32 cellular contexts compared by ENCODE assay signal in the genomic region with DNA sequence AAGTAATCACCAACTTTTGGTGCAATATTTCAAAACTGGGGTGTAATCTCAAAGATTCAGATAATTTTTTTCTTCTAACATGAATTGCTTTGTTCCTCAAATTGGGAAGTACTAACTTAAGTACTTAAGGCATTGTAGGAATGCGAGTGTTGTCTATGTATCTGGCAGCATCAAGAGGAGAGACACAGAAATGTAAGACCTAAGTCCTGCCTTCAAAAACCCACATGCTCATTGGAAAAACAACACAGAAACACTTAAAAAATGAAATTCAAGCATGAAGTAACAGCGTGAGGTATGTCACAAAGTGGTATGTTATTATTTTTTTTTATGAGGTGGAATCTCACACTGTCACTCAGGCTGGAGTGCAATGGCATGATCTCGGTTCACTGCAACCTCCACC.
"Had no signal": no experiment of that assay in that cellular context is flagged by ENCODE, and none has a peak within 500 bp of the region (broad histone marks: within the 10 kb centered on the region; RNA-seq: fewer than 3 reads in every experiment).

No MANE protein-coding gene starts in this region.

- ATAC-seq: activated CD8-positive, alpha-beta T cell treated with anti-CD3 and anti-CD28 coated beads for 36 hours; activated naive CD4-positive, alpha-beta T cell treated with anti-CD3 and anti-CD28 coated beads, Interleukin-2, amount 50 U/mL, for 72 hours; activated T-cell treated with anti-CD3 and anti-CD28 coated beads, Interleukin-2, amount 50 U/mL, for 4 hours; activated T-cell treated with anti-CD3 and anti-CD28 coated beads, Interleukin-2, amount 50 U/mL, for 72 hours; activated T-helper 17 cell treated with anti-CD3 and anti-CD28 coated beads, Interleukin-2, amount 50 U/mL, for 72 hours; body of pancreas had no signal

- H3K4me1 ChIP-seq: breast epithelium had no signal

- H3K9me3 ChIP-seq: adrenal gland, body of pancreas, breast epithelium had no signal

- H3K27ac ChIP-seq: adrenal gland, body of pancreas, brain microvascular endothelial cell, breast epithelium, VCaP had no signal

- H3K27me3 ChIP-seq: adrenal gland, body of pancreas, brain microvascular endothelial cell, breast epithelium had no signal

- DNase-seq: activated B cell treated with CpG ODN at 0.5 μM for 24 hours; activated CD4-positive, alpha-beta memory T cell treated with anti-CD3 and anti-CD28 coated beads for 36 hours; activated CD4-positive, alpha-beta T cell treated with anti-CD3 and anti-CD28 coated beads for 4 hours; activated CD4-positive, alpha-beta T cell treated with anti-CD3 and anti-CD28 coated beads, Interleukin-2, amount 10 ng/mL, durations not matched to agents 24 days and 14 days; activated CD4-positive, alpha-beta T cell treated with anti-CD3 and anti-CD28 coated beads, Interleukin-2, amount 50 U/mL, for 1 hour; activated CD4-positive, alpha-beta T cell treated with anti-CD3 and anti-CD28 coated beads, Interleukin-2, amount 50 U/mL, for 4 hours; activated CD4-positive, CD25-positive, alpha-beta regulatory T cell treated with anti-CD3 and anti-CD28 coated beads, Interleukin-2, amount 50 U/mL, for 72 hours; activated CD8-positive, alpha-beta memory T cell treated with anti-CD3 and anti-CD28 coated beads, Interleukin-2, amount 50 U/mL, for 4 hours; activated CD8-positive, alpha-beta T cell treated with anti-CD3 and anti-CD28 coated beads for 36 hours; activated effector memory CD4-positive, alpha-beta T cell treated with anti-CD3 and anti-CD28 coated beads, Interleukin-2, amount 50 U/mL, for 16 hours; activated gamma-delta T cell treated with Interleukin-2 at 50 U/mL for 16 hours; activated naive CD4-positive, alpha-beta T cell; activated naive CD4-positive, alpha-beta T cell treated with anti-CD3 and anti-CD28 coated beads for 36 hours; activated naive CD4-positive, alpha-beta T cell treated with anti-CD3 and anti-CD28 coated beads, Interleukin-2, amount 50 U/mL, for 16 hours; activated naive CD8-positive, alpha-beta T cell treated with anti-CD3 and anti-CD28 coated beads for 36 hours; activated T-cell treated with anti-CD3 and anti-CD28 coated beads for 4 hours; activated T-cell treated with anti-CD3 and anti-CD28 coated beads, Interleukin-2, amount 50 U/mL, for 1 hour; activated T-cell treated with anti-CD3 and anti-CD28 coated beads, Interleukin-2, amount 50 U/mL, for 4 hours; activated T-cell treated with anti-CD3 and anti-CD28 coated beads, Interleukin-2, amount 50 U/mL, for 72 hours; adrenal gland; amniotic stem cell; aorta; body of pancreas; brain microvascular endothelial cell; central memory CD4-positive, alpha-beta T cell; T-helper 1 cell; T-helper 2 cell; T-helper 9 cell had no signal

- H3K36me3 ChIP-seq: adrenal gland, brain microvascular endothelial cell, breast epithelium had no signal

- H3K4me3 ChIP-seq: adrenal gland, body of pancreas, breast epithelium had no signal
